Comparison of ENCODE assay signal across 8 cellular contexts in genomic region chr16:73058616-73059409, GRCh38. TPM values are rescaled to one million over a fixed set of nuclear protein-coding genes. Genes with fewer than 3 reads are reported as not detected.
DNase-seq lines count a peak whose midpoint lies in the region; ATAC-seq and TF ChIP-seq lines count a peak whose summit lies in the region.

No MANE protein-coding gene starts in this region.

- WGBS in thymus, result under 1% methylated on average over 72 of the region's 72 CpGs

- H3K27ac ChIP-seq in C4-2B (peak overlapping the region; percentile 96), OCI-LY3 (ENCODE audit: low read length) (peak overlapping the region; percentile 12; the same call in 1 of the 2 replicates), lower lobe of right lung (peak overlapping the region; percentile 95), thymus (ENCODE audit: low read depth) (peak overlapping the region; percentile 68)

- H2AFZ ChIP-seq in OCI-LY3 (ENCODE audit: low read depth, low read length), result peak overlapping the region; percentile 57

- H3K9me3 ChIP-seq in OCI-LY3 (ENCODE audit: insufficient read depth, low read length), result no peaks in the 10 kb centered on the region
- no peaks in the 10 kb centered on the region for H3K9me3 ChIP-seq in lower lobe of right lung
- H3K9me3 ChIP-seq in thymus (ENCODE audit: control insufficient read depth), result no peaks in the 10 kb centered on the region

- peaks cover 17% of the 10 kb centered on the region; the same call in 1 of the 2 replicates for H3K79me2 ChIP-seq in OCI-LY3 (ENCODE audit: low read length)

- ATAC-seq in GM18873 (IDR thresholded peaks at IDR 0.05; ENCODE audit: low FRiP score, unreplicated experiment) (peak; percentile 6), HG03159 (IDR thresholded peaks at IDR 0.05; ENCODE audit: unreplicated experiment) (peak; percentile 38), lower lobe of right lung (peak in 1 of 2 donors; percentile 34)

- peak overlapping the region; percentile 91 for H3K4me2 ChIP-seq in OCI-LY3 (ENCODE audit: low read length)

- TF ChIP-seq CTCF in C4-2B (conservative IDR thresholded peaks at IDR 0.05), result no peak
- no peak for TF ChIP-seq CTCF in OCI-LY3 (IDR thresholded peaks at IDR 0.05; ENCODE audit: low read depth, low read length)
- no peak for TF ChIP-seq CTCF in choroid plexus epithelial cell (conservative IDR thresholded peaks at IDR 0.05; ENCODE audit: low read depth, low read length)
- no peak for TF ChIP-seq CTCF in lower lobe of right lung (IDR thresholded peaks at IDR 0.05)

- H3K4me1 ChIP-seq in OCI-LY3 (ENCODE audit: low read length), result peaks cover 33% of the 10 kb centered on the region
- peaks cover 35% of the 10 kb centered on the region for H3K4me1 ChIP-seq in lower lobe of right lung
- H3K4me1 ChIP-seq in thymus (ENCODE audit: control insufficient read depth, insufficient read depth, low read length), result peaks cover 6% of the 10 kb centered on the region

- H3K27me3 ChIP-seq in OCI-LY3 (ENCODE audit: low read depth, low read length), result peaks cover 44% of the 10 kb centered on the region
- peaks cover 33% of the 10 kb centered on the region for H3K27me3 ChIP-seq in lower lobe of right lung (ENCODE audit: low read depth)
- peaks cover 76% of the 10 kb centered on the region for H3K27me3 ChIP-seq in thymus (ENCODE audit: control insufficient read depth, insufficient read depth)

- H3K36me3 ChIP-seq in OCI-LY3 (replicated peaks; ENCODE audit: low read depth, low read length) (no peaks in the 10 kb centered on the region), lower lobe of right lung (no peaks in the 10 kb centered on the region), thymus (ENCODE audit: control insufficient read depth, insufficient read depth) (no peaks in the 10 kb centered on the region)

- peak overlapping the region; percentile 58 for H3K9ac ChIP-seq in OCI-LY3 (ENCODE audit: low read length)

- DNase-seq in choroid plexus epithelial cell (ENCODE audit: low read depth), result peak; percentile 71
- peak; percentile 68 for DNase-seq in lower lobe of right lung
- no peak for DNase-seq in cerebellar nuclear complex (lab: John Stamatoyannopoulos, UW)

- intact Hi-C loops in lower lobe of right lung (cut with DNase I), result no loop called here

- peaks cover 20% of the 10 kb centered on the region for H4K20me1 ChIP-seq in OCI-LY3 (ENCODE audit: insufficient read depth, low read length)

- H3K4me3 ChIP-seq in OCI-LY3 (ENCODE audit: low read length) (peak overlapping the region; percentile 83), choroid plexus epithelial cell (ENCODE audit: low read depth, low read length) (peak overlapping the region; percentile 72), lower lobe of right lung (peak overlapping the region; percentile 73), thymus (ENCODE audit: low read length) (peak overlapping the region; percentile 80)

RNA-seq across cellular contexts. Expression of gene ZFHX3, which starts 10.9 kb away (rescaled TPM):
- 29.3 TPM for total RNA-seq in lower lobe of right lung
- 1.9 TPM for polyA plus RNA-seq in thymus

Comparison
In these comparisons a context has a peak if more than half of its experiments do, and no peak if none do; other contexts are left out.
1. H3K27ac ChIP-seq: peak in every context shown above with its lines; median percentile 96 in C4-2B; 95 in lower lobe of right lung; 68 in thymus; 12 in OCI-LY3.
2. DNase-seq: peak in choroid plexus epithelial cell (single experiment) and lower lobe of right lung (single experiment); none in cerebellar nuclear complex (0 of 2).
3. Peak in every context shown above with its lines, with median percentiles within 50 percentile points of each other: H3K4me3 ChIP-seq.